11 cellular contexts compared by ENCODE assay signal in genomic region chr10:93821051-93821772, GRCh38.
DNase-seq lines count a peak whose midpoint lies in the region; ATAC-seq lines count a peak whose summit lies in the region.
"Had no signal": no experiment of that assay in that cellular context is flagged by ENCODE, and none has a peak within 500 bp of the region (broad histone marks: within the 10 kb centered on the region; RNA-seq: fewer than 3 reads in every experiment).

No MANE protein-coding gene starts in this region.

- WGBS in trophoblast cell (ENCODE audit: extremely low coverage, insufficient coverage, insufficient read length) = no CpG with 5 or more reads among the region's 4 CpGs

- no peak overlapping the region for H2BK5ac ChIP-seq in trophoblast cell (ENCODE audit: low read depth, low read length, poor library complexity)

- no peaks in the 10 kb centered on the region for H3K4me1 ChIP-seq in trophoblast cell (ENCODE audit: control insufficient read depth in 1 of 2, insufficient read depth in 2 of 2, low read length in 2 of 2)

- H3K9me3 Mint-ChIP-seq in stimulated activated naive CD8-positive, alpha-beta T cell treated with anti-CD3 and anti-CD28 coated beads, Interleukin-15, amount 100 ng/mL, for 72 hours = no peaks in the 10 kb centered on the region

- no peak overlapping the region for H3K14ac ChIP-seq in trophoblast cell (ENCODE audit: low read length)

- no peaks in the 10 kb centered on the region for H3K36me3 ChIP-seq in trophoblast cell (ENCODE audit: control insufficient read depth in 1 of 2, insufficient read depth in 2 of 2, low read length in 2 of 2)
- H3K36me3 ChIP-seq: BLaER1 treated with 17β-estradiol and CSF1 and Interleukin-3, amounts not matched to agents 10 nM and 100 nM had no signal

- no peak overlapping the region for H3K4me3 ChIP-seq in trophoblast cell (ENCODE audit: low read depth, low read length)
- H3K4me3 ChIP-seq: BLaER1 treated with 17β-estradiol and CSF1 and Interleukin-3, amounts not matched to agents 10 nM and 100 nM; skin epidermis had no signal

- peaks cover 41% of the 10 kb centered on the region for H3K27me3 Mint-ChIP-seq in stimulated activated naive CD8-positive, alpha-beta T cell treated with anti-CD3 and anti-CD28 coated beads, Interleukin-15, amount 100 ng/mL, for 72 hours

- H3K79me1 ChIP-seq in trophoblast cell (ENCODE audit: low read length) = no peaks in the 10 kb centered on the region

- no peaks in the 10 kb centered on the region for H3K79me2 ChIP-seq in trophoblast cell (ENCODE audit: control insufficient read depth, insufficient read depth, low read length, poor library complexity)

- ATAC-seq in stimulated activated naive CD8-positive, alpha-beta T cell treated with anti-CD3 and anti-CD28 coated beads, Interleukin-15, amount 100 ng/mL, for 72 hours = no peak

- H3K27ac Mint-ChIP-seq in stimulated activated naive CD8-positive, alpha-beta T cell treated with anti-CD3 and anti-CD28 coated beads, Interleukin-15, amount 100 ng/mL, for 72 hours = no peak overlapping the region

- peaks cover 2% of the 10 kb centered on the region for H3K9me3 ChIP-seq in trophoblast cell (ENCODE audit: insufficient read depth, low read depth, low read length)

- no peak overlapping the region for H3K4ac ChIP-seq in trophoblast cell (ENCODE audit: low read depth, low read length)

- no peak overlapping the region for H4K8ac ChIP-seq in trophoblast cell (ENCODE audit: low read depth, low read length)

- DNase-seq in NCI-H1092 treated with DMSO at 0.1 percent for 48 hours (lab: John Stamatoyannopoulos, UW) (peak; percentile 15), NCI-H1092 (lab: John Stamatoyannopoulos, UW) (no peak), NCI-H2227 treated with DMSO at 0.1 percent for 48 hours (lab: John Stamatoyannopoulos, UW) (peak; percentile 10), dedifferentiated amniotic fluid mesenchymal stem cell (ENCODE audit: extremely low spot score) (peak; percentile 71), trophoblast cell (peak in 1 of 2 donors; percentile 65), HuH-7.5 (ENCODE audit: low spot score) (no peak), SKM-1 treated with dmso at 0.1 percent for 144 hours (lab: John Stamatoyannopoulos, UW; ENCODE audit: unreplicated experiment) (no peak)
- no peak for DNase-seq in stimulated activated naive CD8-positive, alpha-beta T cell treated with anti-CD3 and anti-CD28 coated beads, Interleukin-15, amount 100 ng/mL, for 72 hours
- DNase-seq: activated effector memory CD4-positive, alpha-beta T cell treated with anti-CD3 and anti-CD28 coated beads, Interleukin-2, amount 50 U/mL, for 16 hours had no signal

- H3K27me3 ChIP-seq in trophoblast cell (ENCODE audit: insufficient read depth, low read length) = no peaks in the 10 kb centered on the region
- H3K27me3 ChIP-seq: BLaER1 treated with 17β-estradiol and CSF1 and Interleukin-3, amounts not matched to agents 10 nM and 100 nM had no signal

- H2BK12ac ChIP-seq in trophoblast cell (ENCODE audit: low read length) = no peak overlapping the region

- H2AFZ ChIP-seq in trophoblast cell (ENCODE audit: insufficient read depth, low read length, poor library complexity) = no peak overlapping the region

- no peak overlapping the region for H4K91ac ChIP-seq in trophoblast cell (ENCODE audit: low read depth, low read length)

- H3K9ac ChIP-seq in trophoblast cell (ENCODE audit: low read length) = peak overlapping the region; percentile 9
- H3K9ac ChIP-seq: BLaER1 treated with 17β-estradiol and CSF1 and Interleukin-3, amounts not matched to agents 10 nM and 100 nM had no signal

- H3K18ac ChIP-seq in trophoblast cell (ENCODE audit: low read length) = no peak overlapping the region

- no peak overlapping the region for H3K4me2 ChIP-seq in trophoblast cell (ENCODE audit: low read length)
- H3K4me2 ChIP-seq: BLaER1 treated with 17β-estradiol and CSF1 and Interleukin-3, amounts not matched to agents 10 nM and 100 nM had no signal

- no peak overlapping the region for H3K4me3 Mint-ChIP-seq in stimulated activated naive CD8-positive, alpha-beta T cell treated with anti-CD3 and anti-CD28 coated beads, Interleukin-15, amount 100 ng/mL, for 72 hours

- no peak overlapping the region for H4K12ac ChIP-seq in trophoblast cell (ENCODE audit: low read depth, low read length)

- peaks cover under 1% of the 10 kb centered on the region for H3K4me1 Mint-ChIP-seq in stimulated activated naive CD8-positive, alpha-beta T cell treated with anti-CD3 and anti-CD28 coated beads, Interleukin-15, amount 100 ng/mL, for 72 hours

- H2AK5ac ChIP-seq in trophoblast cell (ENCODE audit: low read length) = no peak overlapping the region

- H3K27ac ChIP-seq in trophoblast cell (ENCODE audit: low read depth, low read length) = no peak overlapping the region
- H3K27ac ChIP-seq: BLaER1 treated with 17β-estradiol and CSF1 and Interleukin-3, amounts not matched to agents 10 nM and 100 nM; skin epidermis had no signal

- H2BK120ac ChIP-seq in trophoblast cell (ENCODE audit: insufficient read depth, low read length, poor library complexity) = no peak overlapping the region

- H3K23ac ChIP-seq in trophoblast cell (ENCODE audit: low read length) = no peak overlapping the region

Comparison
In these comparisons a context has a peak if more than half of its experiments do, and no peak if none do; other contexts are left out.
1. DNase-seq: peak in NCI-H1092 treated with DMSO at 0.1 percent for 48 hours (single experiment), NCI-H2227 treated with DMSO at 0.1 percent for 48 hours (single experiment) and dedifferentiated amniotic fluid mesenchymal stem cell (single experiment); none in NCI-H1092 (single experiment), stimulated activated naive CD8-positive, alpha-beta T cell treated with anti-CD3 and anti-CD28 coated beads, Interleukin-15, amount 100 ng/mL, for 72 hours (0 of 2), HuH-7.5 (single experiment) and SKM-1 treated with dmso at 0.1 percent for 144 hours (single experiment).